In the genomic region with DNA sequence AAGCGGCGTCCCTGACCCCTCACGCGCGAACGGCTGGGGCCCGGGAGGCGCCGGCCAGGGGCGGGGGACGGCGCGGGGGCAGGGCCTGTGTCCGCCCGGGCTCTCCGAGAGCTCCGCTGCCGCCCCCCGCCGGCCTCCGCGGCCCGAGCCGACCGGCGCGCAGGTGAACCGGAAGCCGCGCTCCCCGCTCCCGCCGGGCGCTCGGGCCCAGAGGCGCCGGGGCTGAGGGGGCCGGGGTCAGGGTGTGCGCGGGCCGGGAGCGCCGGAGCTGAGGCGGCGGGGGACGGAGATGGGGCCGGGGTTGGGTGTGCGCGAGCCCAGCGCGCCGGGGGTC, we compare ENCODE assay signal across 8 cellular contexts. TPM values are rescaled to one million over a fixed set of nuclear protein-coding genes. Genes with fewer than 3 reads are reported as not detected.
DNase-seq lines count a peak whose midpoint lies in the region; ATAC-seq and TF ChIP-seq lines count a peak whose summit lies in the region.

No MANE protein-coding gene starts in this region.

- H3K36me3 ChIP-seq in DOHH2 (ENCODE audit: control insufficient read depth, low read length): peaks cover 33% of the 10 kb centered on the region
- H3K36me3 ChIP-seq in neutrophil: no peaks in the 10 kb centered on the region

- H3K4me3 Mint-ChIP-seq in WTC11: no peak overlapping the region

- H3K9me2 ChIP-seq in DOHH2 (replicated peaks; ENCODE audit: control insufficient read depth, low read length): no peaks in the 10 kb centered on the region

- H3K4me1 ChIP-seq in DOHH2 (ENCODE audit: control insufficient read depth, low read length): peaks cover 38% of the 10 kb centered on the region
- H3K4me1 ChIP-seq in neutrophil (ENCODE audit: control insufficient read depth in 1 of 2, insufficient read depth in 1 of 2, low read depth in 1 of 2, low read length in 1 of 2): peaks cover 21% of the 10 kb centered on the region in 2 experiments

- H3K27ac ChIP-seq in DOHH2 (ENCODE audit: low read depth, low read length) (peak overlapping the region; percentile 88), neutrophil (no peak overlapping the region)

- H3K27ac Mint-ChIP-seq in WTC11: no peak overlapping the region

- H3K4me3 ChIP-seq in DOHH2 (ENCODE audit: low read length) (peak overlapping the region; percentile 92), HFF-Myc (replicated peaks; ENCODE audit: low read depth, low read length) (peak overlapping the region; percentile 58), fibroblast of villous mesenchyme (ENCODE audit: low read depth, low read length) (peak overlapping the region; percentile 64), neutrophil (ENCODE audit: low read depth in 1 of 2, low read length in 1 of 2) (peak overlapping the region; percentile 61 to 67)

- peaks cover 3% of the 10 kb centered on the region; the same call in 1 of the 2 replicates for H3K36me3 Mint-ChIP-seq in WTC11

- H3K4me1 Mint-ChIP-seq in WTC11: peaks cover 30% of the 10 kb centered on the region

- no peak for DNase-seq in HFF-Myc (ENCODE audit: extremely low read depth, low read depth)
- DNase-seq in WTC11 (ENCODE audit: low spot score): peak; percentile 42
- peak; percentile 21 for DNase-seq in fibroblast of villous mesenchyme (ENCODE audit: low read depth)
- DNase-seq in NCI-H2107 treated with DMSO at 0.1 percent for 48 hours (lab: John Stamatoyannopoulos, UW; ENCODE audit: unreplicated experiment): no peak
- DNase-seq in NCI-H2171 (lab: John Stamatoyannopoulos, UW): no peak

- peaks cover 27% of the 10 kb centered on the region for H4K20me1 ChIP-seq in DOHH2 (ENCODE audit: control insufficient read depth, insufficient read depth, low read depth, low read length)

- peak; percentile 17 for ATAC-seq in WTC11
- no peak for ATAC-seq in GM19023 (IDR thresholded peaks at IDR 0.05; ENCODE audit: unreplicated experiment)

- H3K4me2 ChIP-seq in DOHH2 (ENCODE audit: low read length): peak overlapping the region; percentile 94

- H3K27me3 Mint-ChIP-seq in WTC11 (ENCODE audit: low read depth): peaks cover 55% of the 10 kb centered on the region

- POLR2A ChIA-PET in WTC11 (lab: Charles Lee): no interaction called here

- TF ChIP-seq CTCF in DOHH2 (IDR thresholded peaks at IDR 0.05; ENCODE audit: low read depth, low read length, poor library complexity, severe bottlenecking): no peak
- no peak for TF ChIP-seq CTCF in HFF-Myc (IDR thresholded peaks at IDR 0.05; ENCODE audit: low read depth, low read length, missing control alignments)
- TF ChIP-seq CTCF in WTC11 (IDR thresholded peaks at IDR 0.05): no peak
- no peak for TF ChIP-seq CTCF in fibroblast of villous mesenchyme (IDR thresholded peaks at IDR 0.05; ENCODE audit: insufficient read depth, low read depth, low read length)
- no peak for TF ChIP-seq CTCF in neutrophil (IDR thresholded peaks at IDR 0.05)

- H3K9me3 ChIP-seq in DOHH2 (ENCODE audit: control insufficient read depth, insufficient read depth, low read length): no peaks in the 10 kb centered on the region
- no peaks in the 10 kb centered on the region for H3K9me3 ChIP-seq in neutrophil

- H3K27me3 ChIP-seq in DOHH2 (ENCODE audit: control insufficient read depth, low read length) (peaks cover 7% of the 10 kb centered on the region; the same call in 1 of the 2 replicates), neutrophil (peaks cover 55% of the 10 kb centered on the region)

- CTCF ChIA-PET in WTC11 (lab: Charles Lee): interaction anchor here (0.5 to 2.8 kb wide), 5 partner anchors 9 to 42 kb away, joined by 3 to 10 read pairs (median 4); no protein-coding TSS in a partner anchor

- peaks cover 17% of the 10 kb centered on the region for H3F3A ChIP-seq in DOHH2 (ENCODE audit: control insufficient read depth, insufficient read depth)

- peaks cover 48% of the 10 kb centered on the region for H3K79me2 ChIP-seq in DOHH2 (ENCODE audit: control insufficient read depth, low read length)

- H3K9me3 Mint-ChIP-seq in WTC11: no peaks in the 10 kb centered on the region; the same call in 1 of the 2 replicates

TF ChIP-seq in WTC11, 78 proteins besides CTCF, POLR2A, EP300 and RAD21:
- TF ChIP-seq ZNF396 (CRISPR knock-in tag; IDR thresholded peaks at IDR 0.05; ENCODE audit: borderline replicate concordance) (no peak), ZNF512 (CRISPR knock-in tag; IDR thresholded peaks at IDR 0.05; ENCODE audit: borderline replicate concordance) (no peak), NR1H2 (CRISPR knock-in tag; IDR thresholded peaks at IDR 0.05) (no peak), TP53 (CRISPR knock-in tag; IDR thresholded peaks at IDR 0.05) (no peak), ETV6 (CRISPR knock-in tag; IDR thresholded peaks at IDR 0.05) (no peak), ATF2 (CRISPR knock-in tag; IDR thresholded peaks at IDR 0.05; ENCODE audit: borderline replicate concordance, low read depth) (no peak), E2F5 (CRISPR knock-in tag; IDR thresholded peaks at IDR 0.05) (no peak), ZNF232 (CRISPR knock-in tag; IDR thresholded peaks at IDR 0.05) (no peak), TEAD1 (CRISPR knock-in tag; IDR thresholded peaks at IDR 0.05) (no peak), AR (CRISPR knock-in tag; IDR thresholded peaks at IDR 0.05) (no peak), MAX (CRISPR knock-in tag; IDR thresholded peaks at IDR 0.05) (no peak)
- TF ChIP-seq, protein P1, sequence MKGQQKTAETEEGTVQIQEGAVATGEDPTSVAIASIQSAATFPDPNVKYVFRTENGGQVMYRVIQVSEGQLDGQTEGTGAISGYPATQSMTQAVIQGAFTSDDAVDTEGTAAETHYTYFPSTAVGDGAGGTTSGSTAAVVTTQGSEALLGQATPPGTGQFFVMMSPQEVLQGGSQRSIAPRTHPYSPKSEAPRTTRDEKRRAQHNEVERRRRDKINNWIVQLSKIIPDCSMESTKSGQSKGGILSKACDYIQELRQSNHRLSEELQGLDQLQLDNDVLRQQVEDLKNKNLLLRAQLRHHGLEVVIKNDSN (CRISPR knock-in tag; IDR thresholded peaks at IDR 0.05): no peak

RNA-seq across cellular contexts. Expression of gene HIP1R, which starts 0.4 kb away (rescaled TPM):
- total RNA-seq in WTC11 (2021) (22.8 to 45.2 TPM (median 26.8 TPM) in 3 replicates), fibroblast of villous mesenchyme (11.2 and 11.9 TPM in 2 replicates)

Comparison
In these comparisons a context has a peak if more than half of its experiments do, and no peak if none do; other contexts are left out.
1. DNase-seq: peak in WTC11 (single experiment) and fibroblast of villous mesenchyme (single experiment); none in HFF-Myc (single experiment), NCI-H2107 treated with DMSO at 0.1 percent for 48 hours (single experiment) and NCI-H2171 (single experiment).
2. Peak in every context shown above with its lines, with median percentiles within 50 percentile points of each other: H3K4me3 ChIP-seq.